ENCODE assay signal across 17 cellular contexts in genomic region chr17:57174591-57174990, GRCh38.
DNase-seq lines count a peak whose midpoint lies in the region; ATAC-seq, FAIRE-seq and TF ChIP-seq lines count a peak whose summit lies in the region.
"Had no signal": no experiment of that assay in that cellular context is flagged by ENCODE, and none has a peak within 500 bp of the region (broad histone marks: within the 10 kb centered on the region; RNA-seq: fewer than 3 reads in every experiment).

No MANE protein-coding gene starts in this region.

- H3K4me3 ChIP-seq in GM12865 (ENCODE audit: low read depth, low read length) = no peak overlapping the region

- peak; percentile 65 for DNase-seq in GM12865 (ENCODE audit: low read depth)
- DNase-seq in frontal cortex (ENCODE audit: low spot score in 2 of 2) = no peak
- no peak for DNase-seq in AML-193 (lab: John Stamatoyannopoulos, UW)
- DNase-seq in NK-92 (lab: John Stamatoyannopoulos, UW; ENCODE audit: unreplicated experiment) = no peak
- no peak for DNase-seq in activated CD4-positive, alpha-beta T cell treated with anti-CD3 and anti-CD28 coated beads, Interleukin-2, amount 50 U/mL, for 1 hour
- DNase-seq: activated CD4-positive, alpha-beta T cell treated with anti-CD3 and anti-CD28 coated beads, Interleukin-2, amount 10 ng/mL, durations not matched to agents 24 days and 14 days; Calu3; GOT3; hypothalamus; naive B cell; NCI-H2107; T-cell had no signal

- TF ChIP-seq CTCF in GM12865 (IDR thresholded peaks at IDR 0.05; ENCODE audit: insufficient read depth, low read depth, low read length, missing control alignments) = no peak

- ATAC-seq in GM19397 (IDR thresholded peaks at IDR 0.05; ENCODE audit: unreplicated experiment) (peak; percentile 53), HG02678 (IDR thresholded peaks at IDR 0.05; ENCODE audit: unreplicated experiment) (peak; percentile 69), HG03565 (IDR thresholded peaks at IDR 0.05; ENCODE audit: unreplicated experiment) (peak; percentile 63)
- ATAC-seq: left lobe of liver, T-cell had no signal

- FAIRE-seq in frontal cortex (lab: Jason Lieb, UNC) = no peak
- FAIRE-seq: colon had no signal
